Comparison of ENCODE assay signal across 1 cellular context in the genomic region with DNA sequence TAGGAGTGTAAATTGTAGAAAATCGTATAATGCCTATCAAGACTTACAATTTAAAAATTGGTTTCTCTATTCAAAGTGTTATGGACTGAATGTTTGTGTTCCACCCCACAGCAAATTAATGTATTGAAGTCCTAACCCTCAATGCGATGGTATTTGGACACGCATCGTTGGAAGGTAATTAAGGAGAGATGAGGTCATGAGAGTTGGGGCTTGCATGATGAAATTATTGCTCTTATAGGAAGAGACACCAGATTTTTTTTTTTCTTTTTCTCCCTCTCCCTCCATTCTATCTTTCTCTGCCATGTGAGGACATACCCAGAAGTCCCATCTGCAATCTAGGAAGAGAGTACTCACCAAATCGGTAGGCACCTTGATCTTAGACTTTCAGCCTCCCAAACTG.
TF ChIP-seq lines count a peak whose summit lies in the region.

No MANE protein-coding gene starts in this region.

TF ChIP-seq in HEK293, 187 proteins besides CTCF, POLR2A, EP300 and RAD21 (continued from another document and continues in another):
- TF ChIP-seq, protein P1, sequence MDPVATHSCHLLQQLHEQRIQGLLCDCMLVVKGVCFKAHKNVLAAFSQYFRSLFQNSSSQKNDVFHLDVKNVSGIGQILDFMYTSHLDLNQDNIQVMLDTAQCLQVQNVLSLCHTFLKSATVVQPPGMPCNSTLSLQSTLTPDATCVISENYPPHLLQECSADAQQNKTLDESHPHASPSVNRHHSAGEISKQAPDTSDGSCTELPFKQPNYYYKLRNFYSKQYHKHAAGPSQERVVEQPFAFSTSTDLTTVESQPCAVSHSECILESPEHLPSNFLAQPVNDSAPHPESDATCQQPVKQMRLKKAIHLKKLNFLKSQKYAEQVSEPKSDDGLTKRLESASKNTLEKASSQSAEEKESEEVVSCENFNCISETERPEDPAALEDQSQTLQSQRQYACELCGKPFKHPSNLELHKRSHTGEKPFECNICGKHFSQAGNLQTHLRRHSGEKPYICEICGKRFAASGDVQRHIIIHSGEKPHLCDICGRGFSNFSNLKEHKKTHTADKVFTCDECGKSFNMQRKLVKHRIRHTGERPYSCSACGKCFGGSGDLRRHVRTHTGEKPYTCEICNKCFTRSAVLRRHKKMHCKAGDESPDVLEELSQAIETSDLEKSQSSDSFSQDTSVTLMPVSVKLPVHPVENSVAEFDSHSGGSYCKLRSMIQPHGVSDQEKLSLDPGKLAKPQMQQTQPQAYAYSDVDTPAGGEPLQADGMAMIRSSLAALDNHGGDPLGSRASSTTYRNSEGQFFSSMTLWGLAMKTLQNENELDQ (tag by site-specific recombination; IDR thresholded peaks at IDR 0.05; ENCODE audit: low read depth): no peak
- TF ChIP-seq, protein P2, sequence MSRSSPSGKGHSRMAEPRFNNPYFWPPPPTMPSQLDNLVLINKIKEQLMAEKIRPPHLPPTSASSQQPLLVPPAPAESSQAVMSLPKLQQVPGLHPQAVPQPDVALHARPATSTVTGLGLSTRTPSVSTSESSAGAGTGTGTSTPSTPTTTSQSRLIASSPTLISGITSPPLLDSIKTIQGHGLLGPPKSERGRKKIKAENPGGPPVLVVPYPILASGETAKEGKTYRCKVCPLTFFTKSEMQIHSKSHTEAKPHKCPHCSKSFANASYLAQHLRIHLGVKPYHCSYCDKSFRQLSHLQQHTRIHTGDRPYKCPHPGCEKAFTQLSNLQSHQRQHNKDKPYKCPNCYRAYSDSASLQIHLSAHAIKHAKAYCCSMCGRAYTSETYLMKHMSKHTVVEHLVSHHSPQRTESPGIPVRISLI (tag by site-specific recombination; IDR thresholded peaks at IDR 0.05): peak; percentile 95
- TF ChIP-seq ZNF548 (tag by site-specific recombination; IDR thresholded peaks at IDR 0.05) (no peak), ZNF558 (tag by site-specific recombination; IDR thresholded peaks at IDR 0.05) (peak; percentile 55; the same call in 1 of the 2 replicates), ZNF629 (tag by site-specific recombination; IDR thresholded peaks at IDR 0.05) (peak; percentile 84), HOXC10 (CRISPR knock-in tag; IDR thresholded peaks at IDR 0.05) (no peak), OVOL3 (tag by site-specific recombination; IDR thresholded peaks at IDR 0.05) (no peak), ZEB2 (tag by site-specific recombination; IDR thresholded peaks at IDR 0.05) (peak; percentile 84), SP3 (tag by site-specific recombination; IDR thresholded peaks at IDR 0.05) (0 out of 2 replicates have a peak, but pooled peaks have one; percentile 12), ZNF394 (tag by site-specific recombination; IDR thresholded peaks at IDR 0.05; ENCODE audit: borderline replicate concordance) (peak; percentile 16; the same call in 1 of the 2 replicates), ZNF776 (tag by site-specific recombination; IDR thresholded peaks at IDR 0.05; ENCODE audit: borderline replicate concordance) (no peak), ZNF184 (tag by site-specific recombination; IDR thresholded peaks at IDR 0.05) (0 out of 2 replicates have a peak, but pooled peaks have one; percentile 26), ZNF324 (tag by site-specific recombination; IDR thresholded peaks at IDR 0.05) (peak; percentile 39; the same call in 1 of the 2 replicates), ZNF664 (tag by site-specific recombination; IDR thresholded peaks at IDR 0.05) (no peak), KLF10 (tag by site-specific recombination; IDR thresholded peaks at IDR 0.05) (0 out of 2 replicates have a peak, but pooled peaks have one; percentile 21), ZNF335 (tag by site-specific recombination; conservative IDR thresholded peaks at IDR 0.05) (peak; percentile 53; the same call in 1 of the 2 replicates)
- TF ChIP-seq, protein P3, sequence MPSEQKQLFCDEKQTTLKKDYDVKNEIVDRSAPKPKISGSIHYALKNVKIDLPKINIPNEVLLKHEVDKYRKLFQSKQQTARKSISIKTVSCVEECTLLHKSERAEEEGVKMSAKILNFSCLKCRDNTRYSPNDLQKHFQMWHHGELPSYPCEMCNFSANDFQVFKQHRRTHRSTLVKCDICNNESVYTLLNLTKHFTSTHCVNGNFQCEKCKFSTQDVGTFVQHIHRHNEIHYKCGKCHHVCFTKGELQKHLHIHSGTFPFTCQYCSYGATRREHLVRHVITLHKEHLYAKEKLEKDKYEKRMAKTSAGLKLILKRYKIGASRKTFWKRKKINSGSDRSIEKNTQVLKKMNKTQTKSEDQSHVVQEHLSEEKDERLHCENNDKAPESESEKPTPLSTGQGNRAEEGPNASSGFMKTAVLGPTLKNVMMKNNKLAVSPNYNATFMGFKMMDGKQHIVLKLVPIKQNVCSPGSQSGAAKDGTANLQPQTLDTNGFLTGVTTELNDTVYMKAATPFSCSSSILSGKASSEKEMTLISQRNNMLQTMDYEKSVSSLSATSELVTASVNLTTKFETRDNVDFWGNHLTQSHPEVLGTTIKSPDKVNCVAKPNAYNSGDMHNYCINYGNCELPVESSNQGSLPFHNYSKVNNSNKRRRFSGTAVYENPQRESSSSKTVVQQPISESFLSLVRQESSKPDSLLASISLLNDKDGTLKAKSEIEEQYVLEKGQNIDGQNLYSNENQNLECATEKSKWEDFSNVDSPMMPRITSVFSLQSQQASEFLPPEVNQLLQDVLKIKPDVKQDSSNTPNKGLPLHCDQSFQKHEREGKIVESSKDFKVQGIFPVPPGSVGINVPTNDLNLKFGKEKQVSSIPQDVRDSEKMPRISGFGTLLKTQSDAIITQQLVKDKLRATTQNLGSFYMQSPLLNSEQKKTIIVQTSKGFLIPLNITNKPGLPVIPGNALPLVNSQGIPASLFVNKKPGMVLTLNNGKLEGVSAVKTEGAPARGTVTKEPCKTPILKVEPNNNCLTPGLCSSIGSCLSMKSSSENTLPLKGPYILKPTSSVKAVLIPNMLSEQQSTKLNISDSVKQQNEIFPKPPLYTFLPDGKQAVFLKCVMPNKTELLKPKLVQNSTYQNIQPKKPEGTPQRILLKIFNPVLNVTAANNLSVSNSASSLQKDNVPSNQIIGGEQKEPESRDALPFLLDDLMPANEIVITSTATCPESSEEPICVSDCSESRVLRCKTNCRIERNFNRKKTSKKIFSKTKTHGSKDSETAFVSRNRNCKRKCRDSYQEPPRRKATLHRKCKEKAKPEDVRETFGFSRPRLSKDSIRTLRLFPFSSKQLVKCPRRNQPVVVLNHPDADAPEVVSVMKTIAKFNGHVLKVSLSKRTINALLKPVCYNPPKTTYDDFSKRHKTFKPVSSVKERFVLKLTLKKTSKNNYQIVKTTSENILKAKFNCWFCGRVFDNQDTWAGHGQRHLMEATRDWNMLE (tag by site-specific recombination; conservative IDR thresholded peaks at IDR 0.05; ENCODE audit: low read depth): peak; percentile 44; the same call in 1 of the 2 replicates
- TF ChIP-seq, protein P4, sequence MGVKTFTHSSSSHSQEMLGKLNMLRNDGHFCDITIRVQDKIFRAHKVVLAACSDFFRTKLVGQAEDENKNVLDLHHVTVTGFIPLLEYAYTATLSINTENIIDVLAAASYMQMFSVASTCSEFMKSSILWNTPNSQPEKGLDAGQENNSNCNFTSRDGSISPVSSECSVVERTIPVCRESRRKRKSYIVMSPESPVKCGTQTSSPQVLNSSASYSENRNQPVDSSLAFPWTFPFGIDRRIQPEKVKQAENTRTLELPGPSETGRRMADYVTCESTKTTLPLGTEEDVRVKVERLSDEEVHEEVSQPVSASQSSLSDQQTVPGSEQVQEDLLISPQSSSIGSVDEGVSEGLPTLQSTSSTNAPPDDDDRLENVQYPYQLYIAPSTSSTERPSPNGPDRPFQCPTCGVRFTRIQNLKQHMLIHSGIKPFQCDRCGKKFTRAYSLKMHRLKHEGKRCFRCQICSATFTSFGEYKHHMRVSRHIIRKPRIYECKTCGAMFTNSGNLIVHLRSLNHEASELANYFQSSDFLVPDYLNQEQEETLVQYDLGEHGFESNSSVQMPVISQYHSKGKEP (tag by site-specific recombination; IDR thresholded peaks at IDR 0.05): peak; percentile 93
- TF ChIP-seq, protein P5, sequence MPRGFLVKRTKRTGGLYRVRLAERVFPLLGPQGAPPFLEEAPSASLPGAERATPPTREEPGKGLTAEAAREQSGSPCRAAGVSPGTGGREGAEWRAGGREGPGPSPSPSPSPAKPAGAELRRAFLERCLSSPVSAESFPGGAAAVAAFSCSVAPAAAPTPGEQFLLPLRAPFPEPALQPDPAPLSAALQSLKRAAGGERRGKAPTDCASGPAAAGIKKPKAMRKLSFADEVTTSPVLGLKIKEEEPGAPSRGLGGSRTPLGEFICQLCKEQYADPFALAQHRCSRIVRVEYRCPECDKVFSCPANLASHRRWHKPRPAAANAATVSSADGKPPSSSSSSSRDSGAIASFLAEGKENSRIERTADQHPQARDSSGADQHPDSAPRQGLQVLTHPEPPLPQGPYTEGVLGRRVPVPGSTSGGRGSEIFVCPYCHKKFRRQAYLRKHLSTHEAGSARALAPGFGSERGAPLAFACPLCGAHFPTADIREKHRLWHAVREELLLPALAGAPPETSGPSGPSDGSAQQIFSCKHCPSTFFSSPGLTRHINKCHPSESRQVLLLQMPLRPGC (tag by site-specific recombination; IDR thresholded peaks at IDR 0.05): 0 out of 2 replicates have a peak, but pooled peaks have one; percentile 31
- TF ChIP-seq, protein P6, sequence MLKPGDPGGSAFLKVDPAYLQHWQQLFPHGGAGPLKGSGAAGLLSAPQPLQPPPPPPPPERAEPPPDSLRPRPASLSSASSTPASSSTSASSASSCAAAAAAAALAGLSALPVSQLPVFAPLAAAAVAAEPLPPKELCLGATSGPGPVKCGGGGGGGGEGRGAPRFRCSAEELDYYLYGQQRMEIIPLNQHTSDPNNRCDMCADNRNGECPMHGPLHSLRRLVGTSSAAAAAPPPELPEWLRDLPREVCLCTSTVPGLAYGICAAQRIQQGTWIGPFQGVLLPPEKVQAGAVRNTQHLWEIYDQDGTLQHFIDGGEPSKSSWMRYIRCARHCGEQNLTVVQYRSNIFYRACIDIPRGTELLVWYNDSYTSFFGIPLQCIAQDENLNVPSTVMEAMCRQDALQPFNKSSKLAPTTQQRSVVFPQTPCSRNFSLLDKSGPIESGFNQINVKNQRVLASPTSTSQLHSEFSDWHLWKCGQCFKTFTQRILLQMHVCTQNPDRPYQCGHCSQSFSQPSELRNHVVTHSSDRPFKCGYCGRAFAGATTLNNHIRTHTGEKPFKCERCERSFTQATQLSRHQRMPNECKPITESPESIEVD (tag by site-specific recombination; IDR thresholded peaks at IDR 0.05): peak; percentile 72
- TF ChIP-seq, protein P7, sequence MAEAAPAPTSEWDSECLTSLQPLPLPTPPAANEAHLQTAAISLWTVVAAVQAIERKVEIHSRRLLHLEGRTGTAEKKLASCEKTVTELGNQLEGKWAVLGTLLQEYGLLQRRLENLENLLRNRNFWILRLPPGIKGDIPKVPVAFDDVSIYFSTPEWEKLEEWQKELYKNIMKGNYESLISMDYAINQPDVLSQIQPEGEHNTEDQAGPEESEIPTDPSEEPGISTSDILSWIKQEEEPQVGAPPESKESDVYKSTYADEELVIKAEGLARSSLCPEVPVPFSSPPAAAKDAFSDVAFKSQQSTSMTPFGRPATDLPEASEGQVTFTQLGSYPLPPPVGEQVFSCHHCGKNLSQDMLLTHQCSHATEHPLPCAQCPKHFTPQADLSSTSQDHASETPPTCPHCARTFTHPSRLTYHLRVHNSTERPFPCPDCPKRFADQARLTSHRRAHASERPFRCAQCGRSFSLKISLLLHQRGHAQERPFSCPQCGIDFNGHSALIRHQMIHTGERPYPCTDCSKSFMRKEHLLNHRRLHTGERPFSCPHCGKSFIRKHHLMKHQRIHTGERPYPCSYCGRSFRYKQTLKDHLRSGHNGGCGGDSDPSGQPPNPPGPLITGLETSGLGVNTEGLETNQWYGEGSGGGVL (tag by site-specific recombination; IDR thresholded peaks at IDR 0.05): peak; percentile 49
- TF ChIP-seq, protein P8, sequence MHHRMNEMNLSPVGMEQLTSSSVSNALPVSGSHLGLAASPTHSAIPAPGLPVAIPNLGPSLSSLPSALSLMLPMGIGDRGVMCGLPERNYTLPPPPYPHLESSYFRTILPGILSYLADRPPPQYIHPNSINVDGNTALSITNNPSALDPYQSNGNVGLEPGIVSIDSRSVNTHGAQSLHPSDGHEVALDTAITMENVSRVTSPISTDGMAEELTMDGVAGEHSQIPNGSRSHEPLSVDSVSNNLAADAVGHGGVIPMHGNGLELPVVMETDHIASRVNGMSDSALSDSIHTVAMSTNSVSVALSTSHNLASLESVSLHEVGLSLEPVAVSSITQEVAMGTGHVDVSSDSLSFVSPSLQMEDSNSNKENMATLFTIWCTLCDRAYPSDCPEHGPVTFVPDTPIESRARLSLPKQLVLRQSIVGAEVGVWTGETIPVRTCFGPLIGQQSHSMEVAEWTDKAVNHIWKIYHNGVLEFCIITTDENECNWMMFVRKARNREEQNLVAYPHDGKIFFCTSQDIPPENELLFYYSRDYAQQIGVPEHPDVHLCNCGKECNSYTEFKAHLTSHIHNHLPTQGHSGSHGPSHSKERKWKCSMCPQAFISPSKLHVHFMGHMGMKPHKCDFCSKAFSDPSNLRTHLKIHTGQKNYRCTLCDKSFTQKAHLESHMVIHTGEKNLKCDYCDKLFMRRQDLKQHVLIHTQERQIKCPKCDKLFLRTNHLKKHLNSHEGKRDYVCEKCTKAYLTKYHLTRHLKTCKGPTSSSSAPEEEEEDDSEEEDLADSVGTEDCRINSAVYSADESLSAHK (tag by site-specific recombination; IDR thresholded peaks at IDR 0.05): no peak
- TF ChIP-seq, protein P9, sequence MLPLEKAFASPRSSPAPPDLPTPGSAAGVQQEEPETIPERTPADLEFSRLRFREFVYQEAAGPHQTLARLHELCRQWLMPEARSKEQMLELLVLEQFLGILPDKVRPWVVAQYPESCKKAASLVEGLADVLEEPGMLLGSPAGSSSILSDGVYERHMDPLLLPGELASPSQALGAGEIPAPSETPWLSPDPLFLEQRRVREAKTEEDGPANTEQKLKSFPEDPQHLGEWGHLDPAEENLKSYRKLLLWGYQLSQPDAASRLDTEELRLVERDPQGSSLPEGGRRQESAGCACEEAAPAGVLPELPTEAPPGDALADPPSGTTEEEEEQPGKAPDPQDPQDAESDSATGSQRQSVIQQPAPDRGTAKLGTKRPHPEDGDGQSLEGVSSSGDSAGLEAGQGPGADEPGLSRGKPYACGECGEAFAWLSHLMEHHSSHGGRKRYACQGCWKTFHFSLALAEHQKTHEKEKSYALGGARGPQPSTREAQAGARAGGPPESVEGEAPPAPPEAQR (tag by site-specific recombination; IDR thresholded peaks at IDR 0.05): no peak
- TF ChIP-seq, protein P10, sequence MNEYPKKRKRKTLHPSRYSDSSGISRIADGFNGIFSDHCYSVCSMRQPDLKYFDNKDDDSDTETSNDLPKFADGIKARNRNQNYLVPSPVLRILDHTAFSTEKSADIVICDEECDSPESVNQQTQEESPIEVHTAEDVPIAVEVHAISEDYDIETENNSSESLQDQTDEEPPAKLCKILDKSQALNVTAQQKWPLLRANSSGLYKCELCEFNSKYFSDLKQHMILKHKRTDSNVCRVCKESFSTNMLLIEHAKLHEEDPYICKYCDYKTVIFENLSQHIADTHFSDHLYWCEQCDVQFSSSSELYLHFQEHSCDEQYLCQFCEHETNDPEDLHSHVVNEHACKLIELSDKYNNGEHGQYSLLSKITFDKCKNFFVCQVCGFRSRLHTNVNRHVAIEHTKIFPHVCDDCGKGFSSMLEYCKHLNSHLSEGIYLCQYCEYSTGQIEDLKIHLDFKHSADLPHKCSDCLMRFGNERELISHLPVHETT (tag by site-specific recombination; IDR thresholded peaks at IDR 0.05): peak; percentile 43; the same call in 1 of the 2 replicates
